Comparison of ENCODE assay signal across 2 cellular contexts in genomic region chr6:98945311-98946005, GRCh38.
TF ChIP-seq lines count a peak whose summit lies in the region.

No MANE protein-coding gene starts in this region.

TF ChIP-seq in SK-N-SH, 30 proteins besides CTCF, POLR2A, EP300 and RAD21:
- TF ChIP-seq REST (IDR thresholded peaks at IDR 0.05; ENCODE audit: low read depth, low read length): no peak
- no peak for TF ChIP-seq ZBTB33 (IDR thresholded peaks at IDR 0.05; ENCODE audit: borderline replicate concordance, low read depth)
- no peak for TF ChIP-seq TCF12 (IDR thresholded peaks at IDR 0.05)
- no peak for TF ChIP-seq MAX (IDR thresholded peaks at IDR 0.05; ENCODE audit: low read depth)
- TF ChIP-seq RFX5 (IDR thresholded peaks at IDR 0.05; ENCODE audit: low read length): no peak

TF ChIP-seq in SK-N-SH treated with all-trans-retinoic acid at 6 μM for 48 hours, 23 proteins besides CTCF, POLR2A, EP300 and RAD21 (continued from another document):
- TF ChIP-seq ARNTL (CRISPR knock-in tag; IDR thresholded peaks at IDR 0.05; ENCODE audit: borderline replicate concordance, low read depth) (no peak), RARB (CRISPR knock-in tag; IDR thresholded peaks at IDR 0.05) (no peak), ZNF8 (CRISPR knock-in tag; IDR thresholded peaks at IDR 0.05) (no peak), PATZ1 (CRISPR knock-in tag; IDR thresholded peaks at IDR 0.05; ENCODE audit: borderline replicate concordance) (no peak), POU6F1 (CRISPR knock-in tag; IDR thresholded peaks at IDR 0.05; ENCODE audit: borderline replicate concordance, low read depth) (no peak), ESRRG (CRISPR knock-in tag; IDR thresholded peaks at IDR 0.05) (no peak), ZFP30 (CRISPR knock-in tag; IDR thresholded peaks at IDR 0.05) (no peak), CSRNP3 (CRISPR knock-in tag; IDR thresholded peaks at IDR 0.05) (no peak), SNAI2 (CRISPR knock-in tag; IDR thresholded peaks at IDR 0.05) (no peak), TOX (CRISPR knock-in tag; IDR thresholded peaks at IDR 0.05; ENCODE audit: borderline replicate concordance) (no peak), TCF4 (CRISPR knock-in tag; IDR thresholded peaks at IDR 0.05; ENCODE audit: borderline replicate concordance) (no peak), ZNF565 (CRISPR knock-in tag; conservative IDR thresholded peaks at IDR 0.05; ENCODE audit: low read depth) (no peak)
